28 cellular contexts compared by ENCODE assay signal in the genomic region with DNA sequence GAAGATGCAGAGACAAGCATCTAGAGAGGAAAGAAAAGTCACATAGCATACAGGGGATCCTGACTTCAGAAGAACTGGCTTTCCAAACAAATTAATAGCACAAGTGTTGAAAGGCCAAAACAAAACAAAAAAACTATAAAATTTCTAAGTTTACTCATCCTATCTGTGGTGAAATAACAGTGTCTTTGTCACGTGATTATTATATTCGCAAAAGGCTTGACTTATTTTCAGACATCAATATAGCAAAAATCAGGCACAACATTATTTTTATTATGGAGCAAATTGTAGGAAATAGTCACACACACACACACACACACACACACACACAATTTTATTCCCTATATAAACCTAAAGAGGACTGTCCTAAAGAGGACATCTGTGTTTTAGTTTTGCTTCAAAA.
"Had no signal": no experiment of that assay in that cellular context is flagged by ENCODE, and none has a peak within 500 bp of the region (broad histone marks: within the 10 kb centered on the region; RNA-seq: fewer than 3 reads in every experiment).

No MANE protein-coding gene starts in this region.

- FAIRE-seq: endometrium, islet of Langerhans, keratinocyte had no signal

- H3K4me1 ChIP-seq: esophagus squamous epithelium, gastrocnemius medialis, heart right ventricle, left lung, lower lobe of right lung had no signal

- DNase-seq: cortex of kidney; effector CD8-positive, alpha-beta T cell; effector memory CD8-positive, alpha-beta T cell; endodermal cell; erythroblast; esophagus squamous epithelium; foreskin fibroblast; foreskin melanocyte; gastrocnemius medialis; glutamatergic neuron; head of caudate nucleus; heart right ventricle; hippocampal formation; left cardiac atrium; left lung; left ventricle myocardium superior; lower lobe of right lung; mesenchymal stem cell; mucosa of descending colon; naive B cell; naive thymus-derived CD8-positive, alpha-beta T cell had no signal

- ATAC-seq: effector memory CD8-positive, alpha-beta T cell; esophagus mucosa; gastrocnemius medialis; heart right ventricle; left cardiac atrium; left lung; left ventricle myocardium superior; lower lobe of right lung; mucosa of descending colon; naive thymus-derived CD8-positive, alpha-beta T cell had no signal

- H3K36me3 ChIP-seq: esophagus squamous epithelium, gastrocnemius medialis, heart right ventricle, left lung, lower lobe of right lung had no signal

- H3K4me1 Mint-ChIP-seq: naive B cell; naive thymus-derived CD8-positive, alpha-beta T cell had no signal

- H3K36me3 Mint-ChIP-seq: mesothelial cell of epicardium; naive B cell; naive thymus-derived CD8-positive, alpha-beta T cell had no signal

- H3K27ac ChIP-seq: epithelial cell of prostate, esophagus squamous epithelium, gastrocnemius medialis, heart right ventricle, left lung, lower lobe of right lung had no signal

- H3K4me3 Mint-ChIP-seq: dendritic cell treated with granulocyte-macrophage colony-stimulating factor and Interleukin-4, amounts not matched to agents 40 ng/mL and 50 ng/mL, for 4 days; effector memory CD8-positive, alpha-beta T cell; endodermal cell; mesothelial cell of epicardium; naive thymus-derived CD8-positive, alpha-beta T cell had no signal

- H3K27ac Mint-ChIP-seq: dendritic cell treated with granulocyte-macrophage colony-stimulating factor and Interleukin-4, amounts not matched to agents 40 ng/mL and 50 ng/mL, for 4 days; effector memory CD8-positive, alpha-beta T cell; endodermal cell; mesothelial cell of epicardium; naive thymus-derived CD8-positive, alpha-beta T cell had no signal

- H3K9me3 Mint-ChIP-seq: endodermal cell, mesothelial cell of epicardium had no signal

- H3K4me3 ChIP-seq: esophagus squamous epithelium, gastrocnemius medialis, heart right ventricle, left lung, lower lobe of right lung, mucosa of descending colon had no signal

- H3K27me3 Mint-ChIP-seq: dendritic cell treated with granulocyte-macrophage colony-stimulating factor and Interleukin-4, amounts not matched to agents 40 ng/mL and 50 ng/mL, for 4 days; effector memory CD8-positive, alpha-beta T cell; naive B cell; naive thymus-derived CD8-positive, alpha-beta T cell had no signal

- H3K9me3 ChIP-seq: esophagus squamous epithelium, gastrocnemius medialis, heart right ventricle, lower lobe of right lung had no signal

- H3K27me3 ChIP-seq: esophagus squamous epithelium, gastrocnemius medialis, heart right ventricle, left lung had no signal
